Comparison of ENCODE assay signal across 24 cellular contexts in genomic region chr7:33597181-33597580, GRCh38.
DNase-seq lines count a peak whose midpoint lies in the region; ATAC-seq and TF ChIP-seq lines count a peak whose summit lies in the region.
"Had no signal": no experiment of that assay in that cellular context is flagged by ENCODE, and none has a peak within 500 bp of the region (broad histone marks: within the 10 kb centered on the region; RNA-seq: fewer than 3 reads in every experiment).

No MANE protein-coding gene starts in this region.

- H3K4me2 ChIP-seq in IMR-90 (ENCODE audit: low read depth, low read length) = peak overlapping the region; percentile 49; the same call in 1 of the 2 replicates
- H3K4me2 ChIP-seq: A549; BLaER1 treated with 17β-estradiol and CSF1 and Interleukin-3, amounts not matched to agents 10 nM and 100 nM had no signal

- H3K4me3 ChIP-seq in IMR-90 (ENCODE audit: insufficient read depth, low read depth, low read length) = no peak overlapping the region
- no peak overlapping the region for H3K4me3 ChIP-seq in adipocyte (ENCODE audit: low read length)
- H3K4me3 ChIP-seq: A549; BLaER1 treated with 17β-estradiol and CSF1 and Interleukin-3, amounts not matched to agents 10 nM and 100 nM; GM12878; HAP-1 had no signal

- H3K4me1 ChIP-seq in IMR-90 (ENCODE audit: control insufficient read depth, insufficient read depth, low read length) (peaks cover 5% of the 10 kb centered on the region; the same call in 1 of the 2 replicates), adipocyte (ENCODE audit: control insufficient read depth, insufficient read depth, low read length) (peaks cover 29% of the 10 kb centered on the region)
- H3K4me1 ChIP-seq: A549, BE2C, HAP-1 had no signal

- no peak overlapping the region for H3K4ac ChIP-seq in IMR-90 (ENCODE audit: low read depth, low read length)

- no peak overlapping the region for H3K56ac ChIP-seq in IMR-90 (ENCODE audit: extremely low read depth, insufficient read depth, low read length)

- H3K23ac ChIP-seq in IMR-90 (ENCODE audit: low read depth, low read length) = no peak overlapping the region

- H3K4me1 Mint-ChIP-seq in nephron = peaks cover 30% of the 10 kb centered on the region
- H3K4me1 Mint-ChIP-seq: CD14-positive monocyte; CD8-positive, alpha-beta memory T cell had no signal

- H3K9me3 ChIP-seq in IMR-90 (ENCODE audit: control insufficient read depth, insufficient read depth, low read length) = no peaks in the 10 kb centered on the region
- H3K9me3 ChIP-seq in adipocyte (ENCODE audit: control insufficient read depth, low read length) = no peaks in the 10 kb centered on the region
- H3K9me3 ChIP-seq: A549; BE2C; BLaER1 treated with 17β-estradiol and CSF1 and Interleukin-3, amounts not matched to agents 10 nM and 100 nM; HAP-1 had no signal

- no peak overlapping the region for H2BK20ac ChIP-seq in IMR-90 (ENCODE audit: low read depth, low read length)

- H3K27ac Mint-ChIP-seq in nephron = peak overlapping the region in 2 of 3 experiments; percentile 9 to 13
- H3K27ac Mint-ChIP-seq: CD14-positive monocyte; CD4-positive, alpha-beta T cell; HFFc6 had no signal

- peak overlapping the region; percentile 33; the same call in 1 of the 2 replicates for H3K27ac ChIP-seq in IMR-90 (ENCODE audit: insufficient read depth, low read length)
- peak overlapping the region; percentile 19 for H3K27ac ChIP-seq in epithelial cell of prostate
- H3K27ac ChIP-seq: A549; BLaER1 treated with 17β-estradiol and CSF1 and Interleukin-3, amounts not matched to agents 10 nM and 100 nM had no signal

- no TSS peak for BruUV-seq in IMR-90 (replicated peaks; lab: Mats Ljungman, UMichigan)

- H3K14ac ChIP-seq in IMR-90 (replicated peaks; ENCODE audit: low read depth, low read length) = no peak overlapping the region

- H3K9ac ChIP-seq in IMR-90 (ENCODE audit: low read depth, low read length) = no peak overlapping the region
- H3K9ac ChIP-seq in adipocyte (ENCODE audit: low read length) = peak overlapping the region; percentile 10
- H3K9ac ChIP-seq: BLaER1 treated with 17β-estradiol and CSF1 and Interleukin-3, amounts not matched to agents 10 nM and 100 nM had no signal

- H3K27me3 ChIP-seq in IMR-90 (ENCODE audit: control insufficient read depth, insufficient read depth, low read length) (no peaks in the 10 kb centered on the region), adipocyte (replicated peaks; ENCODE audit: control insufficient read depth, insufficient read depth, low read length) (no peaks in the 10 kb centered on the region)
- H3K27me3 ChIP-seq: BE2C; BLaER1 treated with 17β-estradiol and CSF1 and Interleukin-3, amounts not matched to agents 10 nM and 100 nM had no signal

- DNase-seq in IMR-90 = no peak
- no peak for DNase-seq in adipocyte (ENCODE audit: low read depth)
- DNase-seq in epithelial cell of prostate (ENCODE audit: low read depth, low spot score) = no peak
- DNase-seq in occipital lobe (lab: John Stamatoyannopoulos, UW) = no peak
- no peak for DNase-seq in GM20000 (ENCODE audit: low spot score)
- DNase-seq: 8988T; ACHN; AML-193; BE2C; CD4-positive, alpha-beta T cell; CD8-positive, alpha-beta memory T cell; DMS 273 treated with DMSO at 0.1 percent for 48 hours; DMS79; EL; GDM1; GOT3; HFFc6 had no signal

- WGBS in IMR-90 (ENCODE audit: extremely low coverage in 2 of 2, insufficient read length in 1 of 2), 2 experiments = no CpG with 5 or more reads among the region's 1 CpG

- intact Hi-C loops in IMR-90 (cut with micrococcal nuclease) = no loop called here

- H3K9me3 Mint-ChIP-seq in nephron = no peaks in the 10 kb centered on the region
- H3K9me3 Mint-ChIP-seq: CD4-positive, alpha-beta T cell; HFFc6 had no signal

- no peak; the same call in 1 of the 2 replicates for ATAC-seq in IMR-90 (ENCODE audit: low read depth)
- no peak for ATAC-seq in HG02840 (IDR thresholded peaks at IDR 0.05; ENCODE audit: low FRiP score, unreplicated experiment)
- ATAC-seq: A549, GM12878 had no signal

- no peak for TF ChIP-seq RAD21 in IMR-90 (IDR thresholded peaks at IDR 0.05; ENCODE audit: low read length)

- TF ChIP-seq POLR2A in IMR-90 (IDR thresholded peaks at IDR 0.05; ENCODE audit: low read depth, low read length) = no peak

- H2AFZ ChIP-seq in IMR-90 (replicated peaks; ENCODE audit: low read length, poor library complexity) = no peak overlapping the region

- H3K36me3 ChIP-seq in IMR-90 (ENCODE audit: control insufficient read depth, insufficient read depth, low read length) (no peaks in the 10 kb centered on the region), adipocyte (ENCODE audit: control insufficient read depth, insufficient read depth, low read length, severe bottlenecking) (no peaks in the 10 kb centered on the region)
- H3K36me3 ChIP-seq: BE2C; BLaER1 treated with 17β-estradiol and CSF1 and Interleukin-3, amounts not matched to agents 10 nM and 100 nM; HAP-1 had no signal

- H4K20me1 ChIP-seq in IMR-90 (ENCODE audit: insufficient read depth, low read length) = no peaks in the 10 kb centered on the region
- H4K20me1 ChIP-seq: BLaER1 treated with 17β-estradiol and CSF1 and Interleukin-3, amounts not matched to agents 10 nM and 100 nM had no signal

- H3K36me3 Mint-ChIP-seq in nephron (ENCODE audit: low read depth) = no peaks in the 10 kb centered on the region
- H3K36me3 Mint-ChIP-seq: CD14-positive monocyte had no signal

- H4K5ac ChIP-seq in IMR-90 (ENCODE audit: low read depth, low read length) = peak overlapping the region; percentile 12; the same call in 1 of the 2 replicates

- in situ Hi-C loops in IMR-90 (cut with MboI; ENCODE audit: low sequenced_read_pairs) = no loop called here

- H3K9me1 ChIP-seq in IMR-90 (ENCODE audit: insufficient read depth, low read length) = no peaks in the 10 kb centered on the region

- no peak overlapping the region for H2BK120ac ChIP-seq in IMR-90 (ENCODE audit: low read depth, low read length)

- H3K18ac ChIP-seq in IMR-90 (ENCODE audit: low read depth, low read length) = peak overlapping the region; percentile 70

- no peak overlapping the region for H4K8ac ChIP-seq in IMR-90 (ENCODE audit: low read depth in 2 of 2, low read length in 2 of 2)

- no peaks in the 10 kb centered on the region for H3K79me1 ChIP-seq in IMR-90 (ENCODE audit: low read depth in 1 of 2, low read length in 2 of 2)

- no peak overlapping the region for H2AK9ac ChIP-seq in IMR-90 (replicated peaks; ENCODE audit: low read depth, low read length, poor library complexity)

- dilution Hi-C loops in IMR-90 (cut with HindIII; ENCODE audit: low sequenced_read_pairs, unreplicated experiment) = no loop called here

- peak overlapping the region; percentile 31 for H2BK5ac ChIP-seq in IMR-90 (ENCODE audit: low read depth, low read length, poor library complexity, severe bottlenecking)

- POLR2A ChIA-PET in IMR-90 (lab: Charles Lee; ENCODE audit: unreplicated experiment) = no interaction called here

- no peak overlapping the region for H2BK15ac ChIP-seq in IMR-90 (ENCODE audit: low read depth, low read length)

- TF ChIP-seq CTCF in IMR-90 (conservative IDR thresholded peaks at IDR 0.05; ENCODE audit: low read depth, low read length) (no peak), nephron (IDR thresholded peaks at IDR 0.05; ENCODE audit: unreplicated experiment in 3 of 3) (no peak), GM20000 (IDR thresholded peaks at IDR 0.05; ENCODE audit: extremely low read depth, missing control alignments) (no peak)

- H4K91ac ChIP-seq in IMR-90 (ENCODE audit: insufficient read depth, low read depth, low read length) = no peak overlapping the region

- no peak overlapping the region for H3K4me3 Mint-ChIP-seq in nephron
- H3K4me3 Mint-ChIP-seq: CD14-positive monocyte; CD4-positive, alpha-beta T cell; CD8-positive, alpha-beta memory T cell; HFFc6 had no signal

- H2AK5ac ChIP-seq in IMR-90 (ENCODE audit: low read depth, low read length) = no peak overlapping the region

- CTCF ChIA-PET in IMR-90 (lab: Yijun Ruan, JAX) = no interaction called here

- H3K27me3 Mint-ChIP-seq in nephron (ENCODE audit: low read depth) = no peaks in the 10 kb centered on the region
- H3K27me3 Mint-ChIP-seq: CD4-positive, alpha-beta T cell had no signal

TF ChIP-seq in IMR-90, 13 proteins besides CTCF, POLR2A, EP300 and RAD21:
- no peak for TF ChIP-seq MAZ (IDR thresholded peaks at IDR 0.05; ENCODE audit: borderline replicate concordance, low read depth, low read length)
- TF ChIP-seq USF2 (IDR thresholded peaks at IDR 0.05; ENCODE audit: low read depth, low read length) = no peak
- no peak for TF ChIP-seq BHLHE40 (IDR thresholded peaks at IDR 0.05; ENCODE audit: low read depth, low read length)
- no peak for TF ChIP-seq ELK1 (IDR thresholded peaks at IDR 0.05; ENCODE audit: borderline replicate concordance, low read depth, low read length)
- TF ChIP-seq FOS (IDR thresholded peaks at IDR 0.05; ENCODE audit: low read depth, low read length) = no peak
- no peak for TF ChIP-seq MXI1 (IDR thresholded peaks at IDR 0.05; ENCODE audit: borderline replicate concordance, low read depth, low read length)
